In genomic region chr13:92900455-92900854, GRCh38 we compare ENCODE assay signal across 20 cellular contexts.
"Had no signal": no experiment of that assay in that cellular context is flagged by ENCODE, and none has a peak within 500 bp of the region (broad histone marks: within the 10 kb centered on the region; RNA-seq: fewer than 3 reads in every experiment).

No MANE protein-coding gene starts in this region.

- H3K27ac ChIP-seq: epithelial cell of prostate, esophagus muscularis mucosa, foreskin keratinocyte, hepatocyte, psoas muscle, right lobe of liver, stomach, thoracic aorta, transverse colon had no signal

- H3K79me2 ChIP-seq: hepatocyte had no signal

- H3K27me3 ChIP-seq: esophagus muscularis mucosa, foreskin keratinocyte, hepatocyte, right lobe of liver, stomach, transverse colon had no signal

- H2AFZ ChIP-seq: hepatocyte had no signal

- H3K36me3 ChIP-seq: esophagus muscularis mucosa, right lobe of liver, stomach, thoracic aorta, transverse colon had no signal

- H3K9me3 ChIP-seq: psoas muscle, right lobe of liver, thoracic aorta, transverse colon had no signal

- DNase-seq: cerebellar nuclear complex; effector memory CD8-positive, alpha-beta T cell; foreskin keratinocyte; left colon; left ventricle myocardium superior; mesendoderm; mucosa of descending colon; psoas muscle; retina; right lobe of liver; stimulated activated CD4-positive, alpha-beta T cell treated with anti-CD3 and anti-CD28 coated beads, Interleukin-2, amount 100 ng/mL, for 24 hours; stimulated activated naive CD4-positive, alpha-beta T cell; stomach; substantia nigra; transverse colon had no signal

- H3K4me3 ChIP-seq: esophagus muscularis mucosa, hepatocyte, lung, mucosa of descending colon, psoas muscle, right lobe of liver, stomach, thoracic aorta, transverse colon had no signal

- H3K4me1 ChIP-seq: esophagus muscularis mucosa, foreskin keratinocyte, psoas muscle, right lobe of liver, stomach, transverse colon had no signal

- H3K4me2 ChIP-seq: hepatocyte had no signal
